ENCODE assay signal across 9 cellular contexts in the genomic region with DNA sequence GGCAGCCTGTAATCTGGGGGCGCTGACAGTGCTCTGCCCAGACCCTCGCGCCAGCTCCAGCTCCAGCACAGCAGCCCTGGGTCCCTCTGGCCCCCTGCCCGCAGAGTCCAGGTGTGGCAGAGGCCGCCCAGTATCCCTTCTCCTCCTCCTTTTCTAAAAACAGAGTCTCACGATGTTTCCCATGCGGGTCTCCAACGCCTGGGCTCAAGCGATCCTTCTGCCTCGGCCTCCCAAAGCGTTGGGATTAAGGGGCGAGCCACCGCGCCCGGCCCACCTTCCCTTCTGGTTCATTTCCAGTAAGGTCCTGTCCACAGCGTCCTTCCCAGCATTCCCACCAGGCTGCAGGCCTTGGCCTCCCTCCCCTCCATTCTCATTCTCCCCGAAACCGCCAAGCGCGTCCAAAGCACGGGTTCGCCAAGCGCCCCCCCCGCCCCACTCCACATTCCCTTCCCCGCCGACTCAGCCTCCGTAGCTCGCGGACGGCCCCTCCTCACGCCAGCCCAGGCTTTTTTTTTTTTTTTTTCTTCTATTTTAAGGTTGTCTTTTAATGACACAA. TPM values are rescaled to one million over a fixed set of nuclear protein-coding genes. Genes with fewer than 3 reads are reported as not detected.
DNase-seq lines count a peak whose midpoint lies in the region; ATAC-seq and TF ChIP-seq lines count a peak whose summit lies in the region.
"Had no signal": no experiment of that assay in that cellular context is flagged by ENCODE, and none has a peak within 500 bp of the region (broad histone marks: within the 10 kb centered on the region; RNA-seq: fewer than 3 reads in every experiment).

No MANE protein-coding gene starts in this region.

- TF ChIP-seq EP300 in ovary (IDR thresholded peaks at IDR 0.05) = no peak

- H3K4me3 ChIP-seq in OCI-LY3 (ENCODE audit: low read length) (peak overlapping the region; percentile 47), ovary (no peak overlapping the region)

- H3K9me3 Mint-ChIP-seq in activated CD4-positive, alpha-beta T cell treated with anti-CD3 and anti-CD28 coated beads, Interleukin-2, amount 10 ng/mL, durations not matched to agents 24 days and 14 days = peaks cover 6% of the 10 kb centered on the region
- H3K9me3 Mint-ChIP-seq in effector memory CD8-positive, alpha-beta T cell = peaks cover 0 to 1% of the 10 kb centered on the region in 2 donors

- TF ChIP-seq CTCF in OCI-LY3 (IDR thresholded peaks at IDR 0.05; ENCODE audit: low read depth, low read length) (no peak), ovary (IDR thresholded peaks at IDR 0.05) (no peak), GM10248 (IDR thresholded peaks at IDR 0.05; ENCODE audit: control extremely low read depth, extremely low read depth, low read depth, missing control alignments) (no peak)

- POLR2A ChIA-PET in GM10248 (lab: Yijun Ruan, JAX) = no interaction called here

- H3K79me2 ChIP-seq in OCI-LY3 (ENCODE audit: low read length) = no peaks in the 10 kb centered on the region

- no peak overlapping the region for H3K27ac Mint-ChIP-seq in activated CD4-positive, alpha-beta T cell treated with anti-CD3 and anti-CD28 coated beads, Interleukin-2, amount 10 ng/mL, durations not matched to agents 24 days and 14 days
- H3K27ac Mint-ChIP-seq in effector memory CD8-positive, alpha-beta T cell = no peak overlapping the region

- 0 out of 2 replicates have a peak overlapping the region, but pooled peaks have one; percentile 62 for H2AFZ ChIP-seq in OCI-LY3 (ENCODE audit: low read depth, low read length)

- H3K36me3 ChIP-seq in OCI-LY3 (replicated peaks; ENCODE audit: low read depth, low read length) = no peaks in the 10 kb centered on the region
- H3K36me3 ChIP-seq in ovary = no peaks in the 10 kb centered on the region

- H4K20me1 ChIP-seq in OCI-LY3 (ENCODE audit: insufficient read depth, low read length) = no peaks in the 10 kb centered on the region

- H3K4me1 Mint-ChIP-seq in activated CD4-positive, alpha-beta T cell treated with anti-CD3 and anti-CD28 coated beads, Interleukin-2, amount 10 ng/mL, durations not matched to agents 24 days and 14 days = peaks cover 16% of the 10 kb centered on the region
- H3K4me1 Mint-ChIP-seq in effector memory CD8-positive, alpha-beta T cell (ENCODE audit: low read depth in 2 of 2) = peaks cover 8 to 10% of the 10 kb centered on the region in 2 donors

- CTCF ChIA-PET in GM10248 (lab: Yijun Ruan, JAX) = interaction anchor here (1.0 kb wide), 2 partner anchors 44 to 46 kb away, joined by 3 read pairs; no protein-coding TSS in a partner anchor

- H3K4me2 ChIP-seq in OCI-LY3 (ENCODE audit: low read length) = peak overlapping the region; percentile 58

- H3K36me3 Mint-ChIP-seq in activated CD4-positive, alpha-beta T cell treated with anti-CD3 and anti-CD28 coated beads, Interleukin-2, amount 10 ng/mL, durations not matched to agents 24 days and 14 days (ENCODE audit: low read depth) = peaks cover 3% of the 10 kb centered on the region
- peaks cover 17% of the 10 kb centered on the region for H3K36me3 Mint-ChIP-seq in effector memory CD8-positive, alpha-beta T cell (ENCODE audit: insufficient read depth)

- intact Hi-C loops in activated CD4-positive, alpha-beta T cell treated with anti-CD3 and anti-CD28 coated beads, Interleukin-2, amount 10 ng/mL, durations not matched to agents 24 days and 14 days (cut with micrococcal nuclease) = loop anchor here (2.0 to 5.0 kb wide), 4 partner anchors 91 to 1304 kb away; a partner anchor contains a TSS
- intact Hi-C loops in ovary (cut with DNase I) = loop anchor here in 1 of 4 donors (10.0 kb wide), 1 partner anchor 77 kb away; no protein-coding TSS in a partner anchor

- no peak for DNase-seq in activated CD4-positive, alpha-beta T cell treated with anti-CD3 and anti-CD28 coated beads, Interleukin-2, amount 10 ng/mL, durations not matched to agents 24 days and 14 days
- DNase-seq in activated CD4-positive, alpha-beta T cell treated with anti-CD3 and anti-CD28 coated beads, Interleukin-2, amount 50 U/mL, for 1 hour = no peak
- no peak for DNase-seq in effector memory CD8-positive, alpha-beta T cell
- DNase-seq in ovary = peak; percentile 42 to 68 (median 53)
- no peak for DNase-seq in epidermal melanocyte (ENCODE audit: insufficient read length, low spot score)
- no peak for DNase-seq in GM10248 (ENCODE audit: extremely low spot score)
- DNase-seq: NCI-H2029 treated with DMSO at 0.1 percent for 48 hours had no signal

- 46 to 73% (median 66%) methylated on average over 31 of the region's 31 CpGs for WGBS in ovary, 3 donors

- 0 out of 2 replicates have a peak overlapping the region, but pooled peaks have one; percentile 15 for H3K27ac ChIP-seq in OCI-LY3 (ENCODE audit: low read length)
- H3K27ac ChIP-seq in ovary = peak overlapping the region; percentile 2 to 73

- peak overlapping the region; percentile 63 for H3K4me3 Mint-ChIP-seq in activated CD4-positive, alpha-beta T cell treated with anti-CD3 and anti-CD28 coated beads, Interleukin-2, amount 10 ng/mL, durations not matched to agents 24 days and 14 days
- peak overlapping the region; percentile 51 to 58 for H3K4me3 Mint-ChIP-seq in effector memory CD8-positive, alpha-beta T cell

- no peak overlapping the region for H3K9ac ChIP-seq in OCI-LY3 (ENCODE audit: low read length)

- peaks cover 25% of the 10 kb centered on the region for H3K4me1 ChIP-seq in OCI-LY3 (ENCODE audit: low read length)
- no peaks in the 10 kb centered on the region for H3K4me1 ChIP-seq in ovary (ENCODE audit: insufficient read depth)

- no peaks in the 10 kb centered on the region for H3K9me3 ChIP-seq in OCI-LY3 (ENCODE audit: insufficient read depth, low read length)
- H3K9me3 ChIP-seq in ovary = no peaks in the 10 kb centered on the region

- no peak for ATAC-seq in effector memory CD8-positive, alpha-beta T cell (replicated peaks)
- no peak for ATAC-seq in GM18511 (IDR thresholded peaks at IDR 0.05; ENCODE audit: unreplicated experiment)

- no peaks in the 10 kb centered on the region for H3K27me3 ChIP-seq in OCI-LY3 (ENCODE audit: low read depth, low read length)
- H3K27me3 ChIP-seq in ovary = no peaks in the 10 kb centered on the region

- TF ChIP-seq POLR2A in ovary (IDR thresholded peaks at IDR 0.05) = no peak

- peaks cover 11% of the 10 kb centered on the region for H3K27me3 Mint-ChIP-seq in activated CD4-positive, alpha-beta T cell treated with anti-CD3 and anti-CD28 coated beads, Interleukin-2, amount 10 ng/mL, durations not matched to agents 24 days and 14 days
- H3K27me3 Mint-ChIP-seq in effector memory CD8-positive, alpha-beta T cell = peaks cover 26 to 32% of the 10 kb centered on the region in 2 donors

RNA-seq across cellular contexts. Expression of a gene that starts 2.0 kb away (rescaled TPM):
- 7.5 and 9.7 TPM in 2 replicates for total RNA-seq in activated CD4-positive, alpha-beta T cell treated with anti-CD3 and anti-CD28 coated beads, Interleukin-2, amount 10 ng/mL, durations not matched to agents 24 days and 14 days
- total RNA-seq in ovary = 10 to 100 TPM in 1 of 7 donors, 1 to 10 TPM in 6; 3.7 to 10.1 (median 6.4) TPM
- 1 to 10 TPM; 2.4 to 3.1 TPM for polyA plus RNA-seq in ovary

Comparison
In these comparisons a context has a peak if more than half of its experiments do, and no peak if none do; other contexts are left out.
1. DNase-seq: peak in ovary (5 of 5); none in activated CD4-positive, alpha-beta T cell treated with anti-CD3 and anti-CD28 coated beads, Interleukin-2, amount 10 ng/mL, durations not matched to agents 24 days and 14 days (single experiment), activated CD4-positive, alpha-beta T cell treated with anti-CD3 and anti-CD28 coated beads, Interleukin-2, amount 50 U/mL, for 1 hour (single experiment), effector memory CD8-positive, alpha-beta T cell (0 of 3), epidermal melanocyte (single experiment) and GM10248 (single experiment).